Comparison of ENCODE assay signal across 12 cellular contexts in the genomic region with DNA sequence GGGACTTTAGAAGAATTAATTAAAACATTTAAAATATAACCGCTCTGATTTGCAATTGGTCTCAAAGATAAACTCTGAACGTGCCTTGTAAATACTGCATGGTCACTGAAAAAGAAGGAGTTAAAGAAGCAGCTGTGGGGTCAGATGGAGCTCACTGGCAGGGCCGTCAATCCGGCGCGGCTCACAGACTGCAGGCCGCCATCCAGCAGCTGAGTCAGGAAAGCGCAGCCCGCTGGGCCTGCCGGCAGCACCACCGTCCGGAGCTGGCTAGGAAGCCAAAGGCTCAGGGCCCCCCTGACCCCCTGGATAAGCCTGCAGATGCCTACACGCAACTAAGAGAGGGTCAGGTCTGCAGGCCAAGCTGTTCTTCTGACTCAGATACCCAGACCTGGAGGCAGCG. TPM values are rescaled to one million over a fixed set of nuclear protein-coding genes. Genes with fewer than 3 reads are reported as not detected.
DNase-seq lines count a peak whose midpoint lies in the region; ATAC-seq and TF ChIP-seq lines count a peak whose summit lies in the region.
"Had no signal": no experiment of that assay in that cellular context is flagged by ENCODE, and none has a peak within 500 bp of the region (broad histone marks: within the 10 kb centered on the region; RNA-seq: fewer than 3 reads in every experiment).

No MANE protein-coding gene starts in this region.

- peak overlapping the region; percentile 53 for H3K9ac ChIP-seq in adipocyte (ENCODE audit: low read length)

- H3K4me1 ChIP-seq in BE2C (no peaks in the 10 kb centered on the region), adipocyte (ENCODE audit: control insufficient read depth, insufficient read depth, low read length) (peaks cover 20% of the 10 kb centered on the region), transverse colon (peaks cover 0 to 3% (median 0%) of the 10 kb centered on the region in 4 donors)

- peak overlapping the region; percentile 7; the same call in 1 of the 2 replicates for H3K4me3 ChIP-seq in BE2C (ENCODE audit: low read depth, low read length)
- H3K4me3 ChIP-seq in adipocyte (ENCODE audit: low read length), result peak overlapping the region; percentile 68
- no peak overlapping the region for H3K4me3 ChIP-seq in transverse colon

- intact Hi-C loops in posterior cingulate gyrus (cut with DNase I) (loop anchor here (1.0 to 5.0 kb wide), 2 partner anchors 71 to 225 kb away; no protein-coding TSS in a partner anchor), transverse colon (cut with DNase I; ENCODE audit: low total_unique reads) (no loop called here)

- DNase-seq in BE2C, result no peak
- DNase-seq in adipocyte (ENCODE audit: low read depth), result peak; percentile 1
- DNase-seq in hepatic stellate cell (ENCODE audit: low spot score), result peak; percentile 42
- DNase-seq in posterior cingulate gyrus, result peak in 8 of 10 donors; percentile 33 to 93 (median 64)
- no peak for DNase-seq in transverse colon
- no peak for DNase-seq in GDM1 (lab: John Stamatoyannopoulos, UW)
- DNase-seq in effector memory CD8-positive, alpha-beta T cell, result no peak
- DNase-seq: NCI-H187, spleen had no signal

- no peaks in the 10 kb centered on the region for H3K9me3 Mint-ChIP-seq in effector memory CD8-positive, alpha-beta T cell

- H3K27me3 ChIP-seq in BE2C (no peaks in the 10 kb centered on the region), adipocyte (replicated peaks; ENCODE audit: control insufficient read depth, insufficient read depth, low read length) (peaks cover 10% of the 10 kb centered on the region), transverse colon (no peaks in the 10 kb centered on the region)

- no peaks in the 10 kb centered on the region for H3K36me3 Mint-ChIP-seq in effector memory CD8-positive, alpha-beta T cell (ENCODE audit: insufficient read depth)

- no peak for TF ChIP-seq EP300 in transverse colon (IDR thresholded peaks at IDR 0.05; ENCODE audit: low read depth)

- in situ Hi-C loops in transverse colon (cut with MboI; ENCODE audit: low pct_ligation_motif_present in 1 of 4, low pct_unique_long_range_greater_than_20kb in 1 of 4, low sequenced_read_pairs in 3 of 4), result no loop called here

- peaks cover 0 to 4% of the 10 kb centered on the region in 2 donors for H3K4me1 Mint-ChIP-seq in effector memory CD8-positive, alpha-beta T cell (ENCODE audit: low read depth in 2 of 2)

- ATAC-seq in GM19467 (IDR thresholded peaks at IDR 0.05; ENCODE audit: unreplicated experiment), result no peak
- no peak for ATAC-seq in effector memory CD8-positive, alpha-beta T cell (replicated peaks)

- TF ChIP-seq CTCF in BE2C (IDR thresholded peaks at IDR 0.05; ENCODE audit: low read depth, low read length) (no peak), transverse colon (IDR thresholded peaks at IDR 0.05) (no peak)

- H3K27ac Mint-ChIP-seq in effector memory CD8-positive, alpha-beta T cell, result no peak overlapping the region

- no peak overlapping the region for H3K4me3 Mint-ChIP-seq in effector memory CD8-positive, alpha-beta T cell

- no peak overlapping the region for H3K27ac ChIP-seq in transverse colon

- H3K36me3 ChIP-seq in BE2C (no peaks in the 10 kb centered on the region), adipocyte (ENCODE audit: control insufficient read depth, insufficient read depth, low read length, severe bottlenecking) (no peaks in the 10 kb centered on the region), transverse colon (no peaks in the 10 kb centered on the region)
- H3K36me3 ChIP-seq: spleen had no signal

- no peak for TF ChIP-seq POLR2A in transverse colon (IDR thresholded peaks at IDR 0.05)

- H3K9me3 ChIP-seq in BE2C, result no peaks in the 10 kb centered on the region
- H3K9me3 ChIP-seq in adipocyte (ENCODE audit: control insufficient read depth, low read length), result no peaks in the 10 kb centered on the region
- no peaks in the 10 kb centered on the region for H3K9me3 ChIP-seq in transverse colon
- H3K9me3 ChIP-seq: spleen had no signal

- WGBS in transverse colon (ENCODE audit: low coverage in 1 of 2), 2 donors, result 20 to 64% methylated on average over 1 to 14 of the region's 14 CpGs

- peaks cover 12 to 48% of the 10 kb centered on the region in 2 donors for H3K27me3 Mint-ChIP-seq in effector memory CD8-positive, alpha-beta T cell

RNA-seq across cellular contexts. Expression of a gene that starts 54.2 kb away (rescaled TPM):
- polyA plus RNA-seq in BE2C (2012; ENCODE audit: insufficient read depth, insufficient read length, low read depth), result not detected
- 10 to 100 TPM; 35.4 to 86.4 (median 47.7) TPM for total RNA-seq in transverse colon
- total RNA-seq: epithelial cell of proximal tubule; T-helper 1 cell treated with Interleukin-12 subunit alpha and Interleukin-12 subunit beta and Interleukin-4 antibody, amounts not matched to agents 30 ng/mL and 1 ng/mL, for 36 hours had no signal

Comparison
In these comparisons a context has a peak if more than half of its experiments do, and no peak if none do; other contexts are left out.
1. DNase-seq: peak in adipocyte (single experiment), hepatic stellate cell (single experiment) and posterior cingulate gyrus (8 of 10); none in BE2C (single experiment), transverse colon (single experiment), GDM1 (single experiment) and effector memory CD8-positive, alpha-beta T cell (0 of 3).
2. H3K4me3 ChIP-seq: peak in BE2C (single experiment) and adipocyte (single experiment); none in transverse colon (0 of 4).